Comparison of ENCODE assay signal across 20 cellular contexts in genomic region chr2:217033191-217033590, GRCh38.
DNase-seq lines count a peak whose midpoint lies in the region; ATAC-seq lines count a peak whose summit lies in the region.
"Had no signal": no experiment of that assay in that cellular context is flagged by ENCODE, and none has a peak within 500 bp of the region (broad histone marks: within the 10 kb centered on the region; RNA-seq: fewer than 3 reads in every experiment).

No MANE protein-coding gene starts in this region.

- H3K36me3 ChIP-seq in SJCRH30 (no peaks in the 10 kb centered on the region), neuronal stem cell (replicated peaks in 1 of 2; ENCODE audit: control insufficient read depth in 2 of 2, insufficient read depth in 2 of 2, low read length in 2 of 2) (no peaks in the 10 kb centered on the region)

- no peak overlapping the region for H4K91ac ChIP-seq in neuronal stem cell (ENCODE audit: low read depth, low read length, poor library complexity)

- H3K14ac ChIP-seq in neuronal stem cell (ENCODE audit: low read length) = no peak overlapping the region

- peak; percentile 30 for DNase-seq in NCI-H2171 treated with DMSO at 0.1 percent for 48 hours (lab: John Stamatoyannopoulos, UW)
- DNase-seq in NCI-H2171 (lab: John Stamatoyannopoulos, UW) = no peak
- DNase-seq in SJCRH30 = peak; percentile 14 to 19
- DNase-seq in islet precursor cell = peak; percentile 33
- DNase-seq in neuronal stem cell (ENCODE audit: low spot score) = no peak
- no peak for DNase-seq in stimulated activated CD4-positive, alpha-beta T cell treated with anti-CD3 and anti-CD28 coated beads, Interleukin-4, amount 100 ng/mL, for 1 hour
- DNase-seq in H4 (ENCODE audit: low spot score) = no peak
- DNase-seq in T-helper 17 cell = no peak
- DNase-seq: 8988T; C1 segment of cervical spinal cord; CD4-positive, CD25-positive, alpha-beta regulatory T cell; CD8-positive, alpha-beta memory T cell; COR-L47; DMS153; DMS79; GF-D8; H9 had no signal

- H4K8ac ChIP-seq in neuronal stem cell (ENCODE audit: low read depth, low read length) = no peak overlapping the region

- H2BK15ac ChIP-seq in neuronal stem cell (ENCODE audit: low read length) = peak overlapping the region; percentile 9

- no peak overlapping the region for H3K4ac ChIP-seq in neuronal stem cell (ENCODE audit: low read length)

- H3K27ac Mint-ChIP-seq in T-helper 17 cell = no peak overlapping the region
- H3K27ac Mint-ChIP-seq: CD4-positive, CD25-positive, alpha-beta regulatory T cell; CD8-positive, alpha-beta memory T cell; GM23338; H9; IgD-negative memory B cell had no signal

- H3K4me3 Mint-ChIP-seq in T-helper 17 cell = no peak overlapping the region
- H3K4me3 Mint-ChIP-seq: CD4-positive, CD25-positive, alpha-beta regulatory T cell; CD8-positive, alpha-beta memory T cell; GM23338; H9; IgD-negative memory B cell had no signal

- no peak overlapping the region for H3K9ac ChIP-seq in neuronal stem cell (ENCODE audit: low read depth, low read length, poor library complexity)

- no peak overlapping the region for H2BK120ac ChIP-seq in neuronal stem cell (ENCODE audit: low read depth, low read length)

- H3K36me3 Mint-ChIP-seq in T-helper 17 cell (ENCODE audit: low read depth) = no peaks in the 10 kb centered on the region
- H3K36me3 Mint-ChIP-seq: CD4-positive, CD25-positive, alpha-beta regulatory T cell; CD8-positive, alpha-beta memory T cell; IgD-negative memory B cell had no signal

- H2AFZ ChIP-seq in neuronal stem cell (ENCODE audit: low read length) = no peak overlapping the region
- H2AFZ ChIP-seq: GM23338 had no signal

- no peak overlapping the region for H3K4me3 ChIP-seq in SJCRH30
- peak overlapping the region in 1 of 2 donors; percentile 29 for H3K4me3 ChIP-seq in neuronal stem cell (ENCODE audit: low read length in 2 of 2)
- H3K4me3 ChIP-seq: GM23338 had no signal

- H3K9me3 ChIP-seq in SJCRH30 (replicated peaks) = no peaks in the 10 kb centered on the region
- no peaks in the 10 kb centered on the region for H3K9me3 ChIP-seq in neuronal stem cell (replicated peaks in 1 of 2; ENCODE audit: control insufficient read depth in 2 of 2, insufficient read depth in 1 of 2, low read depth in 1 of 2, low read length in 2 of 2)
- no peaks in the 10 kb centered on the region for H3K9me3 ChIP-seq in T-helper 17 cell (ENCODE audit: control insufficient read depth, low read length, poor library complexity, severe bottlenecking)

- ATAC-seq in T-helper 17 cell = no peak
- ATAC-seq: GM23338, HepG2 had no signal

- H3K4me1 ChIP-seq in SJCRH30 = no peaks in the 10 kb centered on the region
- peaks cover 7 to 9% of the 10 kb centered on the region in 2 donors for H3K4me1 ChIP-seq in neuronal stem cell (ENCODE audit: control insufficient read depth in 2 of 2, insufficient read depth in 1 of 2, low read depth in 1 of 2, low read length in 2 of 2)

- H3K4me1 Mint-ChIP-seq in T-helper 17 cell = no peaks in the 10 kb centered on the region
- H3K4me1 Mint-ChIP-seq: CD4-positive, CD25-positive, alpha-beta regulatory T cell; CD8-positive, alpha-beta memory T cell; GM23338; IgD-negative memory B cell had no signal

- no CpG with 5 or more reads among the region's 5 CpGs for WGBS in neuronal stem cell (ENCODE audit: extremely low coverage in 2 of 2, insufficient read length in 2 of 2, insufficient replicate concordance in 1 of 2), 2 donors

- H2AK5ac ChIP-seq in neuronal stem cell (ENCODE audit: low read depth, low read length) = no peak overlapping the region

- no peak overlapping the region for H2BK5ac ChIP-seq in neuronal stem cell (ENCODE audit: low read length)

- H3K27me3 ChIP-seq in SJCRH30 (no peaks in the 10 kb centered on the region), neuronal stem cell (ENCODE audit: control insufficient read depth in 3 of 3, insufficient read depth in 3 of 3, low read depth in 1 of 3, low read length in 3 of 3) (no peaks in the 10 kb centered on the region)

- H3K23ac ChIP-seq in neuronal stem cell (ENCODE audit: low read depth, low read length, poor library complexity) = peak overlapping the region; percentile 13

- peaks cover 10% of the 10 kb centered on the region for H3K27me3 Mint-ChIP-seq in T-helper 17 cell
- H3K27me3 Mint-ChIP-seq: CD4-positive, CD25-positive, alpha-beta regulatory T cell had no signal

- H2BK12ac ChIP-seq in neuronal stem cell (ENCODE audit: low read length) = no peak overlapping the region

- H3K27ac ChIP-seq in SJCRH30 = no peak overlapping the region
- H3K27ac ChIP-seq in neuronal stem cell (replicated peaks; ENCODE audit: low read length) = no peak overlapping the region

- no peak overlapping the region for H3K4me2 ChIP-seq in neuronal stem cell (ENCODE audit: insufficient read depth, low read length, poor library complexity, severe bottlenecking)
- H3K4me2 ChIP-seq: GM23338 had no signal

- no peaks in the 10 kb centered on the region for H3K79me1 ChIP-seq in neuronal stem cell (ENCODE audit: low read depth, low read length)

- H3K18ac ChIP-seq in neuronal stem cell (ENCODE audit: low read length) = peak overlapping the region; percentile 66

Comparison
In these comparisons a context has a peak if more than half of its experiments do, and no peak if none do; other contexts are left out.
1. DNase-seq: peak in NCI-H2171 treated with DMSO at 0.1 percent for 48 hours (single experiment), SJCRH30 (2 of 2) and islet precursor cell (single experiment); none in NCI-H2171 (single experiment), neuronal stem cell (single experiment), stimulated activated CD4-positive, alpha-beta T cell treated with anti-CD3 and anti-CD28 coated beads, Interleukin-4, amount 100 ng/mL, for 1 hour (single experiment), H4 (single experiment) and T-helper 17 cell (0 of 3).